In the genomic region with DNA sequence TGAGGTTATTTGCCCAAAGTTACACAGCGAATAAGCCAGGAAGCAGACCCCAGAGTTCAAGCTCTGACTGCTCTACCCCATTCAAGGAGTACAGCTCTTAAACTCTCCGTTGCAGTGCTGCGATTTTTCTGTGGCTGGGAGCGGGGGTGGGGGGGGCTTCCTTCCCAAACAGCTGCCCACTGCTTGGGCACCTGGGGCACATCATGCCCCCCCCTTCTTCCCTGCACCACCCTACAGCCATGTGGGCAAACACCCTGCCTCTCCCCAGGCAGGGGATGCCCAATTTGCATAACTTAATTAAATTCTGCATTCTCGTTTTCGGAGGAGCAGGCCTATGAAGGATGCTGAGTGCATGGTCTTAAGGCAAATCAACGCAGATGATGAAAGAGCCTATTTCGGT, we compare ENCODE assay signal across 22 cellular contexts.
"Had no signal": no experiment of that assay in that cellular context is flagged by ENCODE, and none has a peak within 500 bp of the region (broad histone marks: within the 10 kb centered on the region; RNA-seq: fewer than 3 reads in every experiment).

No MANE protein-coding gene starts in this region.

- H3K4me1 Mint-ChIP-seq: activated B cell treated with CpG ODN at 0.5 μM for 24 hours; activated CD4-positive, alpha-beta T cell treated with anti-CD3 and anti-CD28 coated beads, Interleukin-2, amount 10 ng/mL, durations not matched to agents 24 days and 14 days; activated naive CD4-positive, alpha-beta T cell treated with anti-CD3 and anti-CD28 coated beads, Interleukin-2, amount 10 ng/mL, durations not matched to agents 7 days and 5 days; activated naive CD8-positive, alpha-beta T cell treated with anti-CD3 and anti-CD28 coated beads for 36 hours; T-cell had no signal

- H3K36me3 Mint-ChIP-seq: activated naive CD4-positive, alpha-beta T cell treated with anti-CD3 and anti-CD28 coated beads, Interleukin-2, amount 10 ng/mL, durations not matched to agents 7 days and 5 days; activated naive CD8-positive, alpha-beta T cell treated with anti-CD3 and anti-CD28 coated beads for 36 hours; T-cell had no signal

- H3K4me3 ChIP-seq: SK-N-MC had no signal

- H3K9me3 Mint-ChIP-seq: activated B cell treated with CpG ODN at 0.5 μM for 24 hours; activated CD4-positive, alpha-beta T cell treated with anti-CD3 and anti-CD28 coated beads, Interleukin-2, amount 10 ng/mL, durations not matched to agents 24 days and 14 days; activated naive CD8-positive, alpha-beta T cell treated with anti-CD3 and anti-CD28 coated beads for 36 hours; activated T-cell treated with anti-CD3 and anti-CD28 coated beads, Interleukin-2, amount 50 U/mL, for 72 hours; activated T-helper 2 cell treated with anti-CD3 and anti-CD28 coated beads, Interferon-gamma antibody, Interleukin-2, Interleukin-4, amounts not matched to agents 10 μg/mL and 5 μg/mL and 100 μg/mL, durations not matched to agents 14 hours and 24 hours and 36 hours; T-cell had no signal

- H3K4me3 Mint-ChIP-seq: activated B cell treated with CpG ODN at 0.5 μM for 24 hours; activated CD4-positive, alpha-beta T cell treated with anti-CD3 and anti-CD28 coated beads, Interleukin-2, amount 10 ng/mL, durations not matched to agents 24 days and 14 days; activated naive CD4-positive, alpha-beta T cell treated with anti-CD3 and anti-CD28 coated beads, Interleukin-2, amount 10 ng/mL, durations not matched to agents 7 days and 5 days; activated naive CD8-positive, alpha-beta T cell treated with anti-CD3 and anti-CD28 coated beads for 36 hours; activated T-cell treated with anti-CD3 and anti-CD28 coated beads, Interleukin-2, amount 50 U/mL, for 72 hours; T-cell had no signal

- H3K27ac ChIP-seq: SK-N-MC had no signal

- DNase-seq: activated B cell treated with CpG ODN at 0.5 μM for 24 hours; activated CD4-positive, alpha-beta T cell treated with anti-CD3 and anti-CD28 coated beads for 1 hour; activated CD4-positive, alpha-beta T cell treated with anti-CD3 and anti-CD28 coated beads, Interleukin-2, amount 50 U/mL, for 48 hours; activated CD8-positive, alpha-beta memory T cell treated with anti-CD3 and anti-CD28 coated beads, Interleukin-2, amount 50 U/mL, for 4 hours; activated gamma-delta T cell treated with Interleukin-2 at 50 U/mL for 16 hours; activated naive CD4-positive, alpha-beta T cell treated with anti-CD3 and anti-CD28 coated beads, Interleukin-2, amount 10 ng/mL, durations not matched to agents 7 days and 5 days; activated naive CD8-positive, alpha-beta T cell treated with anti-CD3 and anti-CD28 coated beads for 36 hours; activated T-cell treated with anti-CD3 and anti-CD28 coated beads, Interleukin-2, amount 50 U/mL, for 72 hours; KG1; NCI-H1048; NCI-H1930; NCI-H2171; OCI-M1; RPMI8226; T-cell; T-helper 2 cell; T1000 had no signal

- H3K27ac Mint-ChIP-seq: activated B cell treated with CpG ODN at 0.5 μM for 24 hours; activated CD4-positive, alpha-beta T cell treated with anti-CD3 and anti-CD28 coated beads, Interleukin-2, amount 10 ng/mL, durations not matched to agents 24 days and 14 days; activated naive CD4-positive, alpha-beta T cell treated with anti-CD3 and anti-CD28 coated beads, Interleukin-2, amount 10 ng/mL, durations not matched to agents 7 days and 5 days; activated naive CD8-positive, alpha-beta T cell treated with anti-CD3 and anti-CD28 coated beads for 36 hours; activated T-cell treated with anti-CD3 and anti-CD28 coated beads, Interleukin-2, amount 50 U/mL, for 72 hours; activated T-helper 2 cell treated with anti-CD3 and anti-CD28 coated beads, Interferon-gamma antibody, Interleukin-2, Interleukin-4, amounts not matched to agents 10 μg/mL and 5 μg/mL and 100 μg/mL, durations not matched to agents 14 hours and 24 hours and 36 hours; T-cell had no signal

- ATAC-seq: activated T-cell treated with anti-CD3 and anti-CD28 coated beads, Interleukin-2, amount 50 U/mL, for 72 hours; Panc1; Right ventricle myocardium inferior; T-cell had no signal

- H3K27me3 Mint-ChIP-seq: activated naive CD4-positive, alpha-beta T cell treated with anti-CD3 and anti-CD28 coated beads, Interleukin-2, amount 10 ng/mL, durations not matched to agents 7 days and 5 days had no signal
